In the genomic region with DNA sequence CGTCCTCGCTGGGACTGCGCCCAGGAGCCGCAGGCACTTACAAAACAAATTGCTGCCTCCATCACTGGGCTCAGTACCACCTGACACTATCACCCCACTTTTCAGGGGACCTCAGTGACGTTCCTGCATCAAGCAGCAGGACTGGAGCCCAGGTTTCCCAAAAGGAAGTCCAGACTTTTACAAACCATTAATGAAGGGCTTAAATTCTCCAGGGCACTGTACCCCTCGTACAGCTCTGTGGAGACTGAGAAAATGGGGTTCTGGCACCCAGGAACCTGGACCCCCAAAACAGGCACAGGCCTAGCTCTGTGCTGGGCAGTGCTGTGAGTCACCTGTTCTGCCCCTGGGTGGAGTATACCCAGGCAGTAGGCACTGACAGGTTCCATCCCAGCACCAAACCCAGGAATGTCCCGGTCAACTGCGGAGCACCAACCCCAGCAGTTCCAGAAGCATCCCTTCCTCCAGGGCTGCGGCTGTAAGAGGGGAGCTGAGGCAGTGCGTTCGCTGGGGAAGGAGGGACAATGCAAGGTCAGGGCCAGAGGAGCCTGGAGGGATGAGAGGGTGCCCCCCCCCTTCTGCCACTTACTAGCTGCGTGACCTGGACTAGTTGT, we compare ENCODE assay signal across 2 cellular contexts.
TF ChIP-seq lines count a peak whose summit lies in the region.

No MANE protein-coding gene starts in this region.

TF ChIP-seq in K562, 482 proteins besides CTCF, POLR2A, EP300 and RAD21:
- no peak for TF ChIP-seq GTF2A2 (tag; IDR thresholded peaks at IDR 0.05)
- no peak for TF ChIP-seq SRSF9 (IDR thresholded peaks at IDR 0.05; ENCODE audit: borderline replicate concordance, low read depth, low read length)
- no peak for TF ChIP-seq KAT2B (IDR thresholded peaks at IDR 0.05; ENCODE audit: low read depth, low read length)
- TF ChIP-seq ATF1 (CRISPR knock-in tag; IDR thresholded peaks at IDR 0.05): no peak
- TF ChIP-seq ATF1 (tag; IDR thresholded peaks at IDR 0.05): 0 out of 2 replicates have a peak, but pooled peaks have one; percentile 18
- no peak for TF ChIP-seq U2AF1 (optimal IDR thresholded peaks at IDR 0.05; ENCODE audit: low read depth, low read length)
- TF ChIP-seq, protein P1, sequence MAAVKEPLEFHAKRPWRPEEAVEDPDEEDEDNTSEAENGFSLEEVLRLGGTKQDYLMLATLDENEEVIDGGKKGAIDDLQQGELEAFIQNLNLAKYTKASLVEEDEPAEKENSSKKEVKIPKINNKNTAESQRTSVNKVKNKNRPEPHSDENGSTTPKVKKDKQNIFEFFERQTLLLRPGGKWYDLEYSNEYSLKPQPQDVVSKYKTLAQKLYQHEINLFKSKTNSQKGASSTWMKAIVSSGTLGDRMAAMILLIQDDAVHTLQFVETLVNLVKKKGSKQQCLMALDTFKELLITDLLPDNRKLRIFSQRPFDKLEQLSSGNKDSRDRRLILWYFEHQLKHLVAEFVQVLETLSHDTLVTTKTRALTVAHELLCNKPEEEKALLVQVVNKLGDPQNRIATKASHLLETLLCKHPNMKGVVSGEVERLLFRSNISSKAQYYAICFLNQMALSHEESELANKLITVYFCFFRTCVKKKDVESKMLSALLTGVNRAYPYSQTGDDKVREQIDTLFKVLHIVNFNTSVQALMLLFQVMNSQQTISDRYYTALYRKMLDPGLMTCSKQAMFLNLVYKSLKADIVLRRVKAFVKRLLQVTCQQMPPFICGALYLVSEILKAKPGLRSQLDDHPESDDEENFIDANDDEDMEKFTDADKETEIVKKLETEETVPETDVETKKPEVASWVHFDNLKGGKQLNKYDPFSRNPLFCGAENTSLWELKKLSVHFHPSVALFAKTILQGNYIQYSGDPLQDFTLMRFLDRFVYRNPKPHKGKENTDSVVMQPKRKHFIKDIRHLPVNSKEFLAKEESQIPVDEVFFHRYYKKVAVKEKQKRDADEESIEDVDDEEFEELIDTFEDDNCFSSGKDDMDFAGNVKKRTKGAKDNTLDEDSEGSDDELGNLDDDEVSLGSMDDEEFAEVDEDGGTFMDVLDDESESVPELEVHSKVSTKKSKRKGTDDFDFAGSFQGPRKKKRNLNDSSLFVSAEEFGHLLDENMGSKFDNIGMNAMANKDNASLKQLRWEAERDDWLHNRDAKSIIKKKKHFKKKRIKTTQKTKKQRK (IDR thresholded peaks at IDR 0.05; ENCODE audit: borderline replicate concordance, low read depth, low read length): no peak
- TF ChIP-seq ZFPM2 (CRISPR knock-in tag; IDR thresholded peaks at IDR 0.05): no peak
- TF ChIP-seq ASH1L (IDR thresholded peaks at IDR 0.05; ENCODE audit: borderline replicate concordance, low read depth, partially characterized antibody): no peak
- peak; percentile 72 for TF ChIP-seq FIP1L1 (IDR thresholded peaks at IDR 0.05; ENCODE audit: low read depth, low read length, poor library complexity, severe bottlenecking)
- TF ChIP-seq ATF7 (IDR thresholded peaks at IDR 0.05): 0 out of 2 replicates have a peak, but pooled peaks have one; percentile 2
- no peak for TF ChIP-seq PHF8 (IDR thresholded peaks at IDR 0.05; ENCODE audit: borderline replicate concordance, low read length)
- TF ChIP-seq RBFOX2 (IDR thresholded peaks at IDR 0.05; ENCODE audit: low read depth, low read length): peak; percentile 7; the same call in 1 of the 2 replicates
- TF ChIP-seq ZZZ3 (IDR thresholded peaks at IDR 0.05): no peak
- TF ChIP-seq, protein P2, sequence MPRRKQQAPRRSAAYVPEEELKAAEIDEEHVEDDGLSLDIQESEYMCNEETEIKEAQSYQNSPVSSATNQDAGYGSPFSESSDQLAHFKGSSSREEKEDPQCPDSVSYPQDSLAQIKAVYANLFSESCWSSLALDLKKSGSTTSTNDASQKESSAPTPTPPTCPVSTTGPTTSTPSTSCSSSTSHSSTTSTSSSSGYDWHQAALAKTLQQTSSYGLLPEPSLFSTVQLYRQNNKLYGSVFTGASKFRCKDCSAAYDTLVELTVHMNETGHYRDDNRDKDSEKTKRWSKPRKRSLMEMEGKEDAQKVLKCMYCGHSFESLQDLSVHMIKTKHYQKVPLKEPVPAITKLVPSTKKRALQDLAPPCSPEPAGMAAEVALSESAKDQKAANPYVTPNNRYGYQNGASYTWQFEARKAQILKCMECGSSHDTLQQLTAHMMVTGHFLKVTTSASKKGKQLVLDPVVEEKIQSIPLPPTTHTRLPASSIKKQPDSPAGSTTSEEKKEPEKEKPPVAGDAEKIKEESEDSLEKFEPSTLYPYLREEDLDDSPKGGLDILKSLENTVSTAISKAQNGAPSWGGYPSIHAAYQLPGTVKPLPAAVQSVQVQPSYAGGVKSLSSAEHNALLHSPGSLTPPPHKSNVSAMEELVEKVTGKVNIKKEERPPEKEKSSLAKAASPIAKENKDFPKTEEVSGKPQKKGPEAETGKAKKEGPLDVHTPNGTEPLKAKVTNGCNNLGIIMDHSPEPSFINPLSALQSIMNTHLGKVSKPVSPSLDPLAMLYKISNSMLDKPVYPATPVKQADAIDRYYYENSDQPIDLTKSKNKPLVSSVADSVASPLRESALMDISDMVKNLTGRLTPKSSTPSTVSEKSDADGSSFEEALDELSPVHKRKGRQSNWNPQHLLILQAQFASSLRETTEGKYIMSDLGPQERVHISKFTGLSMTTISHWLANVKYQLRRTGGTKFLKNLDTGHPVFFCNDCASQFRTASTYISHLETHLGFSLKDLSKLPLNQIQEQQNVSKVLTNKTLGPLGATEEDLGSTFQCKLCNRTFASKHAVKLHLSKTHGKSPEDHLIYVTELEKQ (CRISPR knock-in tag; IDR thresholded peaks at IDR 0.05): no peak
- no peak for TF ChIP-seq ZNF253 (CRISPR knock-in tag; conservative IDR thresholded peaks at IDR 0.05)

TF ChIP-seq in neural cell, 6 proteins besides CTCF, POLR2A, EP300 and RAD21:
- TF ChIP-seq, protein P3, sequence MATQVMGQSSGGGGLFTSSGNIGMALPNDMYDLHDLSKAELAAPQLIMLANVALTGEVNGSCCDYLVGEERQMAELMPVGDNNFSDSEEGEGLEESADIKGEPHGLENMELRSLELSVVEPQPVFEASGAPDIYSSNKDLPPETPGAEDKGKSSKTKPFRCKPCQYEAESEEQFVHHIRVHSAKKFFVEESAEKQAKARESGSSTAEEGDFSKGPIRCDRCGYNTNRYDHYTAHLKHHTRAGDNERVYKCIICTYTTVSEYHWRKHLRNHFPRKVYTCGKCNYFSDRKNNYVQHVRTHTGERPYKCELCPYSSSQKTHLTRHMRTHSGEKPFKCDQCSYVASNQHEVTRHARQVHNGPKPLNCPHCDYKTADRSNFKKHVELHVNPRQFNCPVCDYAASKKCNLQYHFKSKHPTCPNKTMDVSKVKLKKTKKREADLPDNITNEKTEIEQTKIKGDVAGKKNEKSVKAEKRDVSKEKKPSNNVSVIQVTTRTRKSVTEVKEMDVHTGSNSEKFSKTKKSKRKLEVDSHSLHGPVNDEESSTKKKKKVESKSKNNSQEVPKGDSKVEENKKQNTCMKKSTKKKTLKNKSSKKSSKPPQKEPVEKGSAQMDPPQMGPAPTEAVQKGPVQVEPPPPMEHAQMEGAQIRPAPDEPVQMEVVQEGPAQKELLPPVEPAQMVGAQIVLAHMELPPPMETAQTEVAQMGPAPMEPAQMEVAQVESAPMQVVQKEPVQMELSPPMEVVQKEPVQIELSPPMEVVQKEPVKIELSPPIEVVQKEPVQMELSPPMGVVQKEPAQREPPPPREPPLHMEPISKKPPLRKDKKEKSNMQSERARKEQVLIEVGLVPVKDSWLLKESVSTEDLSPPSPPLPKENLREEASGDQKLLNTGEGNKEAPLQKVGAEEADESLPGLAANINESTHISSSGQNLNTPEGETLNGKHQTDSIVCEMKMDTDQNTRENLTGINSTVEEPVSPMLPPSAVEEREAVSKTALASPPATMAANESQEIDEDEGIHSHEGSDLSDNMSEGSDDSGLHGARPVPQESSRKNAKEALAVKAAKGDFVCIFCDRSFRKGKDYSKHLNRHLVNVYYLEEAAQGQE (IDR thresholded peaks at IDR 0.05; ENCODE audit: borderline replicate concordance): no peak
- TF ChIP-seq POLR2AphosphoS5 (IDR thresholded peaks at IDR 0.05): no peak
- TF ChIP-seq SMC3 (conservative IDR thresholded peaks at IDR 0.05; ENCODE audit: poor library complexity): no peak
- no peak for TF ChIP-seq EZH2 (IDR thresholded peaks at IDR 0.05; ENCODE audit: borderline replicate concordance, insufficient read depth, low read length, poor library complexity, severe bottlenecking)
- TF ChIP-seq TAF1 (IDR thresholded peaks at IDR 0.05; ENCODE audit: low read depth): no peak
- no peak for TF ChIP-seq MXI1 (conservative IDR thresholded peaks at IDR 0.05; ENCODE audit: poor library complexity, severe bottlenecking)
TF ChIP-seq in neural cell: peak in this region for 0.
